In the genomic region with DNA sequence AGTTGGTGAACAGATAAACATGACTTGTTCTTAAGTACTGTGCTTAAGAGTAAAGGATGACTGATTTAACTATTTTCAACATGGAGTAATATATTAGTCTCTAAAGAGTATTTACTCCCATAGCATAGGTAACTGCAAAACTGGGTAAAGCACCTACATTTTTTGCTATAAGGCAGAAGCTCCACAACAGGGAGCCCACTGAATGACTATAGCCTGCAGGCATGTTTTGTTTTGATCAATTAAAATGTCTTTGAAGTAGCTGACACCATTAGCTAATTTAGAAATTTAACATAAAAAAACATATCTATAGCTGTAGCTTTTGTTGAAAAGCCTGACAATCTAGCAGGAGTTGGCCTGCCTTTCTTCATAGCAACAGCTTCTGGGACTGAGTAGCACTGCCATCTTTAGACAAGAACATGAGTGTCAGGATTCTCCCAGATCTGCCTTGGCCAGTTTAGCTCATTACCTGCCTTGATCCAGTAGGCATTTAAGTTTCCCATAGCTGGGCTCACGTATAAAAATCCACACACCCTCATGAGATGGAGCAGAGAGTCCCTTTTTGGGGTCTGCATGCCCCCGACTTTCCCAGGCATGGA, we compare ENCODE assay signal across 1 cellular context.
TF ChIP-seq lines count a peak whose summit lies in the region.

No MANE protein-coding gene starts in this region.

TF ChIP-seq in WTC11, 78 proteins besides CTCF, POLR2A, EP300 and RAD21 (continued from another document):
- TF ChIP-seq, protein P1, sequence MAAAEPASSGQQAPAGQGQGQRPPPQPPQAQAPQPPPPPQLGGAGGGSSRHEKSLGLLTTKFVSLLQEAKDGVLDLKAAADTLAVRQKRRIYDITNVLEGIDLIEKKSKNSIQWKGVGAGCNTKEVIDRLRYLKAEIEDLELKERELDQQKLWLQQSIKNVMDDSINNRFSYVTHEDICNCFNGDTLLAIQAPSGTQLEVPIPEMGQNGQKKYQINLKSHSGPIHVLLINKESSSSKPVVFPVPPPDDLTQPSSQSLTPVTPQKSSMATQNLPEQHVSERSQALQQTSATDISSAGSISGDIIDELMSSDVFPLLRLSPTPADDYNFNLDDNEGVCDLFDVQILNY (CRISPR knock-in tag; IDR thresholded peaks at IDR 0.05) = no peak
- TF ChIP-seq NFE2L1 (CRISPR knock-in tag; IDR thresholded peaks at IDR 0.05) (no peak), GRHL2 (CRISPR knock-in tag; IDR thresholded peaks at IDR 0.05; ENCODE audit: insufficient replicate concordance, severe bottlenecking) (no peak), TP53 (CRISPR knock-in tag; IDR thresholded peaks at IDR 0.05) (no peak), ZNF219 (CRISPR knock-in tag; IDR thresholded peaks at IDR 0.05; ENCODE audit: borderline replicate concordance) (no peak), RELA (CRISPR knock-in tag; IDR thresholded peaks at IDR 0.05; ENCODE audit: borderline replicate concordance) (no peak), ZBTB21 (CRISPR knock-in tag; IDR thresholded peaks at IDR 0.05; ENCODE audit: borderline replicate concordance) (no peak), NFATC4 (CRISPR knock-in tag; IDR thresholded peaks at IDR 0.05) (no peak), KAT7 (CRISPR knock-in tag; IDR thresholded peaks at IDR 0.05; ENCODE audit: borderline replicate concordance) (no peak), ZNF396 (CRISPR knock-in tag; IDR thresholded peaks at IDR 0.05; ENCODE audit: borderline replicate concordance) (no peak), OVOL2 (CRISPR knock-in tag; IDR thresholded peaks at IDR 0.05; ENCODE audit: borderline replicate concordance) (no peak), NR3C1 (CRISPR knock-in tag; conservative IDR thresholded peaks at IDR 0.05; ENCODE audit: low read depth) (no peak)
- TF ChIP-seq, protein P2, sequence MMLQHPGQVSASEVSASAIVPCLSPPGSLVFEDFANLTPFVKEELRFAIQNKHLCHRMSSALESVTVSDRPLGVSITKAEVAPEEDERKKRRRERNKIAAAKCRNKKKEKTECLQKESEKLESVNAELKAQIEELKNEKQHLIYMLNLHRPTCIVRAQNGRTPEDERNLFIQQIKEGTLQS (CRISPR knock-in tag; conservative IDR thresholded peaks at IDR 0.05) = no peak
- TF ChIP-seq, protein P3, sequence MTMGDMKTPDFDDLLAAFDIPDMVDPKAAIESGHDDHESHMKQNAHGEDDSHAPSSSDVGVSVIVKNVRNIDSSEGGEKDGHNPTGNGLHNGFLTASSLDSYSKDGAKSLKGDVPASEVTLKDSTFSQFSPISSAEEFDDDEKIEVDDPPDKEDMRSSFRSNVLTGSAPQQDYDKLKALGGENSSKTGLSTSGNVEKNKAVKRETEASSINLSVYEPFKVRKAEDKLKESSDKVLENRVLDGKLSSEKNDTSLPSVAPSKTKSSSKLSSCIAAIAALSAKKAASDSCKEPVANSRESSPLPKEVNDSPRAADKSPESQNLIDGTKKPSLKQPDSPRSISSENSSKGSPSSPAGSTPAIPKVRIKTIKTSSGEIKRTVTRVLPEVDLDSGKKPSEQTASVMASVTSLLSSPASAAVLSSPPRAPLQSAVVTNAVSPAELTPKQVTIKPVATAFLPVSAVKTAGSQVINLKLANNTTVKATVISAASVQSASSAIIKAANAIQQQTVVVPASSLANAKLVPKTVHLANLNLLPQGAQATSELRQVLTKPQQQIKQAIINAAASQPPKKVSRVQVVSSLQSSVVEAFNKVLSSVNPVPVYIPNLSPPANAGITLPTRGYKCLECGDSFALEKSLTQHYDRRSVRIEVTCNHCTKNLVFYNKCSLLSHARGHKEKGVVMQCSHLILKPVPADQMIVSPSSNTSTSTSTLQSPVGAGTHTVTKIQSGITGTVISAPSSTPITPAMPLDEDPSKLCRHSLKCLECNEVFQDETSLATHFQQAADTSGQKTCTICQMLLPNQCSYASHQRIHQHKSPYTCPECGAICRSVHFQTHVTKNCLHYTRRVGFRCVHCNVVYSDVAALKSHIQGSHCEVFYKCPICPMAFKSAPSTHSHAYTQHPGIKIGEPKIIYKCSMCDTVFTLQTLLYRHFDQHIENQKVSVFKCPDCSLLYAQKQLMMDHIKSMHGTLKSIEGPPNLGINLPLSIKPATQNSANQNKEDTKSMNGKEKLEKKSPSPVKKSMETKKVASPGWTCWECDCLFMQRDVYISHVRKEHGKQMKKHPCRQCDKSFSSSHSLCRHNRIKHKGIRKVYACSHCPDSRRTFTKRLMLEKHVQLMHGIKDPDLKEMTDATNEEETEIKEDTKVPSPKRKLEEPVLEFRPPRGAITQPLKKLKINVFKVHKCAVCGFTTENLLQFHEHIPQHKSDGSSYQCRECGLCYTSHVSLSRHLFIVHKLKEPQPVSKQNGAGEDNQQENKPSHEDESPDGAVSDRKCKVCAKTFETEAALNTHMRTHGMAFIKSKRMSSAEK (CRISPR knock-in tag; IDR thresholded peaks at IDR 0.05; ENCODE audit: borderline replicate concordance) = no peak
- TF ChIP-seq, protein P4, sequence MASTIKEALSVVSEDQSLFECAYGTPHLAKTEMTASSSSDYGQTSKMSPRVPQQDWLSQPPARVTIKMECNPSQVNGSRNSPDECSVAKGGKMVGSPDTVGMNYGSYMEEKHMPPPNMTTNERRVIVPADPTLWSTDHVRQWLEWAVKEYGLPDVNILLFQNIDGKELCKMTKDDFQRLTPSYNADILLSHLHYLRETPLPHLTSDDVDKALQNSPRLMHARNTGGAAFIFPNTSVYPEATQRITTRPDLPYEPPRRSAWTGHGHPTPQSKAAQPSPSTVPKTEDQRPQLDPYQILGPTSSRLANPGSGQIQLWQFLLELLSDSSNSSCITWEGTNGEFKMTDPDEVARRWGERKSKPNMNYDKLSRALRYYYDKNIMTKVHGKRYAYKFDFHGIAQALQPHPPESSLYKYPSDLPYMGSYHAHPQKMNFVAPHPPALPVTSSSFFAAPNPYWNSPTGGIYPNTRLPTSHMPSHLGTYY (CRISPR knock-in tag; IDR thresholded peaks at IDR 0.05) = no peak
- TF ChIP-seq, protein P5, sequence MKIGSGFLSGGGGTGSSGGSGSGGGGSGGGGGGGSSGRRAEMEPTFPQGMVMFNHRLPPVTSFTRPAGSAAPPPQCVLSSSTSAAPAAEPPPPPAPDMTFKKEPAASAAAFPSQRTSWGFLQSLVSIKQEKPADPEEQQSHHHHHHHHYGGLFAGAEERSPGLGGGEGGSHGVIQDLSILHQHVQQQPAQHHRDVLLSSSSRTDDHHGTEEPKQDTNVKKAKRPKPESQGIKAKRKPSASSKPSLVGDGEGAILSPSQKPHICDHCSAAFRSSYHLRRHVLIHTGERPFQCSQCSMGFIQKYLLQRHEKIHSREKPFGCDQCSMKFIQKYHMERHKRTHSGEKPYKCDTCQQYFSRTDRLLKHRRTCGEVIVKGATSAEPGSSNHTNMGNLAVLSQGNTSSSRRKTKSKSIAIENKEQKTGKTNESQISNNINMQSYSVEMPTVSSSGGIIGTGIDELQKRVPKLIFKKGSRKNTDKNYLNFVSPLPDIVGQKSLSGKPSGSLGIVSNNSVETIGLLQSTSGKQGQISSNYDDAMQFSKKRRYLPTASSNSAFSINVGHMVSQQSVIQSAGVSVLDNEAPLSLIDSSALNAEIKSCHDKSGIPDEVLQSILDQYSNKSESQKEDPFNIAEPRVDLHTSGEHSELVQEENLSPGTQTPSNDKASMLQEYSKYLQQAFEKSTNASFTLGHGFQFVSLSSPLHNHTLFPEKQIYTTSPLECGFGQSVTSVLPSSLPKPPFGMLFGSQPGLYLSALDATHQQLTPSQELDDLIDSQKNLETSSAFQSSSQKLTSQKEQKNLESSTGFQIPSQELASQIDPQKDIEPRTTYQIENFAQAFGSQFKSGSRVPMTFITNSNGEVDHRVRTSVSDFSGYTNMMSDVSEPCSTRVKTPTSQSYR (CRISPR knock-in tag; IDR thresholded peaks at IDR 0.05) = no peak
